Comparison of ENCODE assay signal across 18 cellular contexts in genomic region chr11:10565493-10565892, GRCh38. TPM values are rescaled to one million over a fixed set of nuclear protein-coding genes. Genes with fewer than 3 reads are reported as not detected.
"Had no signal": no experiment of that assay in that cellular context is flagged by ENCODE, and none has a peak within 500 bp of the region (broad histone marks: within the 10 kb centered on the region; RNA-seq: fewer than 3 reads in every experiment).

No MANE protein-coding gene starts in this region.

- H3K4me1 Mint-ChIP-seq: activated naive CD4-positive, alpha-beta T cell treated with anti-CD3 and anti-CD28 coated beads, Interleukin-2, amount 10 ng/mL, durations not matched to agents 7 days and 5 days; stimulated activated effector memory CD8-positive, alpha-beta T cell treated with anti-CD3 and anti-CD28 coated beads, Interleukin-12 subunit alpha, Interleukin-12 subunit beta, amount 100 ng/mL, for 72 hours had no signal

- H3K4me3 ChIP-seq: smooth muscle cell had no signal

- H3K9me3 ChIP-seq: tibial artery had no signal

- H3K27me3 ChIP-seq: tibial artery had no signal

- H3K36me3 ChIP-seq: tibial artery had no signal

- H3K36me3 Mint-ChIP-seq: activated naive CD4-positive, alpha-beta T cell treated with anti-CD3 and anti-CD28 coated beads, Interleukin-2, amount 10 ng/mL, durations not matched to agents 7 days and 5 days; stimulated activated effector memory CD8-positive, alpha-beta T cell treated with anti-CD3 and anti-CD28 coated beads, Interleukin-12 subunit alpha, Interleukin-12 subunit beta, amount 100 ng/mL, for 72 hours had no signal

- H3K27ac ChIP-seq: parathyroid adenoma had no signal

- H3K4me1 ChIP-seq: parathyroid adenoma had no signal

- H3K27ac Mint-ChIP-seq: activated naive CD4-positive, alpha-beta T cell treated with anti-CD3 and anti-CD28 coated beads, Interleukin-2, amount 10 ng/mL, durations not matched to agents 7 days and 5 days; effector memory CD8-positive, alpha-beta T cell; nephron; stimulated activated effector memory CD8-positive, alpha-beta T cell treated with anti-CD3 and anti-CD28 coated beads, Interleukin-12 subunit alpha, Interleukin-12 subunit beta, amount 100 ng/mL, for 72 hours had no signal

- H3K4me3 Mint-ChIP-seq: activated naive CD4-positive, alpha-beta T cell treated with anti-CD3 and anti-CD28 coated beads, Interleukin-2, amount 10 ng/mL, durations not matched to agents 7 days and 5 days; effector memory CD8-positive, alpha-beta T cell; nephron; stimulated activated effector memory CD8-positive, alpha-beta T cell treated with anti-CD3 and anti-CD28 coated beads, Interleukin-12 subunit alpha, Interleukin-12 subunit beta, amount 100 ng/mL, for 72 hours had no signal

- H3K9me3 Mint-ChIP-seq: activated naive CD4-positive, alpha-beta T cell treated with anti-CD3 and anti-CD28 coated beads, Interleukin-2, amount 10 ng/mL, durations not matched to agents 7 days and 5 days; effector memory CD8-positive, alpha-beta T cell; nephron; stimulated activated effector memory CD8-positive, alpha-beta T cell treated with anti-CD3 and anti-CD28 coated beads, Interleukin-12 subunit alpha, Interleukin-12 subunit beta, amount 100 ng/mL, for 72 hours had no signal

- DNase-seq: activated CD8-positive, alpha-beta memory T cell treated with anti-CD3 and anti-CD28 coated beads for 24 hours; activated CD8-positive, alpha-beta memory T cell treated with anti-CD3 and anti-CD28 coated beads, Interleukin-2, amount 50 U/mL, for 48 hours; activated effector memory CD4-positive, alpha-beta T cell treated with Interleukin-2 at 50 U/mL for 16 hours; activated naive CD4-positive, alpha-beta T cell treated with anti-CD3 and anti-CD28 coated beads, Interleukin-2, amount 10 ng/mL, durations not matched to agents 7 days and 5 days; activated T-cell treated with anti-CD3 and anti-CD28 coated beads, Interleukin-2, amount 50 U/mL, for 48 hours; effector memory CD8-positive, alpha-beta T cell; foreskin fibroblast; hippocampal formation; left ventricle myocardium superior; stimulated activated CD4-positive, alpha-beta T cell treated with anti-CD3 and anti-CD28 coated beads, Interleukin-4, amount 100 ng/mL, for 24 hours; T1000; tibial artery had no signal

RNA-seq across cellular contexts. Expression of gene LYVE1, which starts 3.0 kb away (rescaled TPM):
- total RNA-seq: kidney epithelial cell; smooth muscle cell; T-helper 1 cell treated with Interleukin-12 subunit alpha and Interleukin-12 subunit beta and Interleukin-4 antibody, amounts not matched to agents 30 ng/mL and 1 ng/mL, for 36 hours had no signal
- polyA plus RNA-seq: smooth muscle cell had no signal
